Comparison of ENCODE assay signal across 8 cellular contexts in the genomic region with DNA sequence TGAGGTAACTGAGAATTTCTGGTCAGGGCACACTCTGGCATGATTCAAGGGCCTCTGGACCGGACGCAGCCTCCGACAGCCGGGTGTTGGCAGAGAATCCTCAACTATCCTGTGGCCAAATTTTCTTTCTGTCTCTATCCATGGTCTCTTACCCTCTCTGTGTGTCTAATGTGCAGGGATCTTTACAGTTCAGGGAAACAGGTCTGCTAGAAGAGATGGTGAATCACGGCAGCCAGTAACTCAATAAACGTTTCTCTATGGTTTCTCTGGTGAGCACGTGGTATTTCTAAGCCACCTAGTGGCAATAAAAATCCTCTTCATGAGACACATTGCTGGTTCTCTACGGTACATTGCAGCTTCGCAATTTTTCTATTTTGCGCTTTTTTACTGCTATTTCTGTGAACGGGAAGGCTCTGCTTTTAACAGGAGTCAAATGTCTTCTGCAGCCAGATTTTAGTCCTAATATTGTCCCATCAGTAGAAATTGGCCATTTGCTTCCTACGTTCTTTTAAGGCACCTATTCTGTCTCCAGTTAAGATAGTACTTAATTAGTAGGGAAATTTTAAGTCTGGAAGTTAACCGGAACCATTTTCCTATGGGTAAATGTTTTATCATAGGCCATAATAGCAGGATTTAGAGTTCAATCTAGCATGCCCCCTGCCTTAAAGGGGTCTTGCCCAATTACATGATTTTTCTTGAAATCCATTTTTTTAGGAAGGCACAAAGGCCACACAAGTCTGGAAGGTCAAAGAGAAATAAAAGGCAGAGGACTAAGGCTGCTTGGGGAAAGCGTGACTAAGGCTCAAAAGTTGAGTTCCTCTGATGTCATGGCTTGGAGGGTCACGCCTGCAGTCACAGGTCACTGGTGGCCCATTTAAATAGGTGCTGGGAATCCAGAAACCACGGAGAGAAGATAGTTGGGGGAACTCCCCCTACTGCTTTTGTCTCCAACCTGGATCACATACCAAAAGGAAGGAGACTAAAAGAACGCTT. TPM values are rescaled to one million over a fixed set of nuclear protein-coding genes. Genes with fewer than 3 reads are reported as not detected.
A peak's percentile ranks its signal among the peaks of the same experiment; 100 is the strongest.
DNase-seq lines count a peak whose midpoint lies in the region; ATAC-seq, FAIRE-seq and TF ChIP-seq lines count a peak whose summit lies in the region.

No MANE protein-coding gene starts in this region.

- H3K4me3 ChIP-seq in PC-9: no peak overlapping the region; the same call in 1 of the 2 replicates

- H3K9me2 ChIP-seq in PC-9 (ENCODE audit: insufficient read depth): no peaks in the 10 kb centered on the region

- H3K9me3 ChIP-seq in PC-9 (ENCODE audit: insufficient read depth, low read depth): peaks cover 3% of the 10 kb centered on the region; the same call in 1 of the 2 replicates

- H3K36me3 Mint-ChIP-seq in brain: no peaks in the 10 kb centered on the region

- peak; percentile 74 for DNase-seq in COLO829 (ENCODE audit: low spot score)
- no peak for DNase-seq in GM19239 (ENCODE audit: insufficient read length, low spot score)
- DNase-seq in PC-9: peak; percentile 44 to 59
- DNase-seq in iris pigment epithelial cell (ENCODE audit: low read depth): peak; percentile 81
- DNase-seq in smooth muscle cell of the brain vasculature (ENCODE audit: low read depth, low spot score): peak; percentile 20

- peaks cover 18% of the 10 kb centered on the region for H3K4me1 Mint-ChIP-seq in brain

- H3K4me2 ChIP-seq in PC-9: peak overlapping the region; percentile 29

- POLR2A ChIA-PET in PC-9 (lab: Charles Lee; ENCODE audit: unreplicated experiment): interaction anchor here (0.5 to 0.7 kb wide), 2 partner anchors 11 to 27 kb away, joined by 3 to 4 read pairs; no protein-coding TSS in a partner anchor

- peak overlapping the region in 4 of 5 experiments; percentile 27 to 48 (median 37) for H3K4me3 Mint-ChIP-seq in brain

- no peaks in the 10 kb centered on the region for H3K36me3 ChIP-seq in PC-9 (ENCODE audit: low read depth)

- H3K27ac ChIP-seq in PC-9: no peak overlapping the region

- H3K79me2 ChIP-seq in PC-9 (ENCODE audit: low read depth): no peaks in the 10 kb centered on the region

- FAIRE-seq in GM19239 (lab: Jason Lieb, UNC): peak; percentile 87

- no peaks in the 10 kb centered on the region for H3K27me3 ChIP-seq in PC-9 (ENCODE audit: insufficient read depth, low read depth)

- H3K4me1 ChIP-seq in PC-9 (replicated peaks; ENCODE audit: insufficient read depth): no peaks in the 10 kb centered on the region

- TF ChIP-seq CTCF in PC-9 (conservative IDR thresholded peaks at IDR 0.05) (peak; percentile 74), brain (conservative IDR thresholded peaks at IDR 0.05) (peak; percentile 47 to 74)

- H3K27me3 Mint-ChIP-seq in brain: no peaks in the 10 kb centered on the region

- intact Hi-C loops in PC-9 (cut with micrococcal nuclease; ENCODE audit: unreplicated experiment): no loop called here

- ATAC-seq in HG02870 (IDR thresholded peaks at IDR 0.05; ENCODE audit: unreplicated experiment): no peak
- ATAC-seq in HG02623 (IDR thresholded peaks at IDR 0.05; ENCODE audit: unreplicated experiment): no peak

- no peaks in the 10 kb centered on the region for H4K20me1 ChIP-seq in PC-9 (ENCODE audit: insufficient read depth)

- CTCF ChIA-PET in PC-9 (lab: Charles Lee): interaction anchor here (0.5 to 0.6 kb wide), 2 partner anchors 10 to 66 kb away, joined by 3 to 5 read pairs; no protein-coding TSS in a partner anchor

- H3K27ac Mint-ChIP-seq in brain: peak overlapping the region; percentile 13 to 76 (median 40)

- H3F3A ChIP-seq in PC-9 (ENCODE audit: insufficient read depth, low read depth): no peaks in the 10 kb centered on the region

- no TSS peak for BruUV-seq in PC-9 (replicated peaks; lab: Mats Ljungman, UMichigan)

- no peaks in the 10 kb centered on the region for H3K9me3 Mint-ChIP-seq in brain

- no peak overlapping the region for H2AFZ ChIP-seq in PC-9

RNA-seq across cellular contexts. Expression of a gene that starts 31.5 kb away (rescaled TPM):
- total RNA-seq in PC-9 (2021): 247 and 310 TPM in 2 replicates
- 9.4 TPM for polyA plus RNA-seq in brain (ENCODE audit: insufficient read depth, low read depth, low replicate concordance)

RNA-seq across cellular contexts. Expression of a gene that starts 35.3 kb away (rescaled TPM):
- total RNA-seq in PC-9 (2021): not detected in 2 replicates
- polyA plus RNA-seq in brain (ENCODE audit: insufficient read depth, low read depth, low replicate concordance): 0.15 TPM

RNA-seq across cellular contexts. Expression of a gene that starts 47.5 kb away (rescaled TPM):
- 0.15 and 0.17 TPM in 2 replicates for total RNA-seq in PC-9 (2021)
- 0.37 TPM for polyA plus RNA-seq in brain (ENCODE audit: insufficient read depth, low read depth, low replicate concordance)
